In genomic region chr1:109760581-109761226, GRCh38 we compare ENCODE assay signal across 22 cellular contexts. TPM values are rescaled to one million over a fixed set of nuclear protein-coding genes. Genes with fewer than 3 reads are reported as not detected.
DNase-seq lines count a peak whose midpoint lies in the region; ATAC-seq, FAIRE-seq and TF ChIP-seq lines count a peak whose summit lies in the region.
"Had no signal": no experiment of that assay in that cellular context is flagged by ENCODE, and none has a peak within 500 bp of the region (broad histone marks: within the 10 kb centered on the region; RNA-seq: fewer than 3 reads in every experiment).

No MANE protein-coding gene starts in this region.

- peaks cover 4 to 7% of the 10 kb centered on the region in 2 donors for H3K27me3 Mint-ChIP-seq in effector memory CD8-positive, alpha-beta T cell
- H3K27me3 Mint-ChIP-seq in osteocyte (ENCODE audit: unreplicated experiment): peaks cover 3% of the 10 kb centered on the region

- H3K36me3 Mint-ChIP-seq in effector memory CD8-positive, alpha-beta T cell (ENCODE audit: insufficient read depth): peaks cover 2% of the 10 kb centered on the region
- H3K36me3 Mint-ChIP-seq in osteocyte (ENCODE audit: unreplicated experiment): no peaks in the 10 kb centered on the region

- H3K27me3 ChIP-seq in uterus: no peaks in the 10 kb centered on the region
- H3K27me3 ChIP-seq: ascending aorta, MG63, right lobe of liver had no signal

- no peaks in the 10 kb centered on the region for H3K9me3 Mint-ChIP-seq in effector memory CD8-positive, alpha-beta T cell
- no peaks in the 10 kb centered on the region for H3K9me3 Mint-ChIP-seq in osteocyte (ENCODE audit: unreplicated experiment)

- H3K4me3 Mint-ChIP-seq in effector memory CD8-positive, alpha-beta T cell: no peak overlapping the region
- no peak overlapping the region for H3K4me3 Mint-ChIP-seq in osteocyte (ENCODE audit: unreplicated experiment)

- no peak for FAIRE-seq in HTR-8/SVneo (lab: Jason Lieb, UNC)
- FAIRE-seq: endothelial cell of umbilical vein, RCC 7860, TTC549 had no signal

- DNase-seq in left cardiac atrium: peak; percentile 10
- no peak for DNase-seq in left ventricle myocardium superior
- no peak for DNase-seq in effector memory CD8-positive, alpha-beta T cell
- peak; percentile 74 for DNase-seq in osteocyte (ENCODE audit: extremely low spot score, unreplicated experiment)
- DNase-seq in uterus: peak; percentile 8 to 10
- no peak for DNase-seq in NCI-H146 treated with DMSO at 0.1 percent for 48 hours (lab: John Stamatoyannopoulos, UW; ENCODE audit: unreplicated experiment)
- DNase-seq in HTR-8/SVneo (ENCODE audit: insufficient read length, low spot score): no peak
- no peak for DNase-seq in EL
- DNase-seq: activated CD4-positive, alpha-beta T cell treated with anti-CD3 and anti-CD28 coated beads, Interleukin-2, amount 50 U/mL, for 1 hour; activated gamma-delta T cell; hippocampal formation; MG63; NCI-H1436 treated with DMSO at 0.1 percent for 48 hours had no signal

- H3K27ac ChIP-seq in uterus: no peak overlapping the region
- H3K27ac ChIP-seq: ascending aorta, right lobe of liver had no signal

- H3K9me3 ChIP-seq in uterus: no peaks in the 10 kb centered on the region
- H3K9me3 ChIP-seq: ascending aorta, MG63, right lobe of liver had no signal

- TF ChIP-seq CTCF in osteocyte (IDR thresholded peaks at IDR 0.05): no peak
- TF ChIP-seq CTCF in uterus (IDR thresholded peaks at IDR 0.05): no peak

- no peaks in the 10 kb centered on the region for H3K4me1 Mint-ChIP-seq in effector memory CD8-positive, alpha-beta T cell (ENCODE audit: low read depth in 2 of 2)
- no peaks in the 10 kb centered on the region for H3K4me1 Mint-ChIP-seq in osteocyte (ENCODE audit: unreplicated experiment)

- no peaks in the 10 kb centered on the region for H3K4me1 ChIP-seq in uterus
- H3K4me1 ChIP-seq: ascending aorta, right lobe of liver had no signal

- no peak overlapping the region for H3K4me3 ChIP-seq in uterus
- H3K4me3 ChIP-seq: ascending aorta, MG63, right lobe of liver had no signal

- no peaks in the 10 kb centered on the region for H3K36me3 ChIP-seq in uterus
- H3K36me3 ChIP-seq: ascending aorta, MG63, right lobe of liver had no signal

- peak overlapping the region; percentile 45 to 64 for H3K27ac Mint-ChIP-seq in effector memory CD8-positive, alpha-beta T cell
- no peak overlapping the region for H3K27ac Mint-ChIP-seq in osteocyte (ENCODE audit: unreplicated experiment)

- ATAC-seq in left cardiac atrium (no peak), left ventricle myocardium superior (no peak)
- ATAC-seq in effector memory CD8-positive, alpha-beta T cell (replicated peaks): no peak
- ATAC-seq: right lobe of liver had no signal

- intact Hi-C loops in left cardiac atrium (cut with DNase I): no loop called here
- intact Hi-C loops in left ventricle myocardium superior (cut with micrococcal nuclease): no loop called here
- intact Hi-C loops in uterus (cut with DNase I; ENCODE audit: low total_unique reads): no loop called here

- TF ChIP-seq POLR2A in uterus (IDR thresholded peaks at IDR 0.05): no peak

RNA-seq across cellular contexts. Expression of gene EPS8L3, which starts 3.0 kb away (rescaled TPM):
- total RNA-seq in left cardiac atrium (not detected), left ventricle myocardium superior (not detected), osteocyte (not detected in 2 replicates), uterus (under 1 TPM in 2 of 4 donors, not detected in 2; 0.26 to 0.29 TPM)
- total RNA-seq: ascending aorta, endothelial cell of umbilical vein, fibroblast of villous mesenchyme, H4, mononuclear cell, subcutaneous adipose tissue had no signal

RNA-seq across cellular contexts. Expression of gene GSTM3, which starts 19.9 kb away (rescaled TPM):
- total RNA-seq in left cardiac atrium (10 to 100 TPM; 46.8 to 68.7 TPM), left ventricle myocardium superior (113 TPM), osteocyte (33.9 and 41.4 TPM in 2 replicates), uterus (100 to 1,000 TPM in 1 of 4 donors, 10 to 100 TPM in 3; 39.1 to 104 (median 61.0) TPM)

RNA-seq across cellular contexts. Expression of gene GSTM5, which starts 48.7 kb away (rescaled TPM):
- total RNA-seq in left cardiac atrium (1 to 10 TPM; 3.0 to 6.9 TPM), left ventricle myocardium superior (2.6 TPM), osteocyte (not detected in 2 replicates), uterus (10 to 100 TPM in 3 of 4 donors, under 1 TPM in 1; 0.51 to 24.8 (median 22.3) TPM)
- total RNA-seq: H4, mononuclear cell had no signal

Comparison
In these comparisons a context has a peak if more than half of its experiments do, and no peak if none do; other contexts are left out.
1. DNase-seq: peak in left cardiac atrium (single experiment), osteocyte (single experiment) and uterus (2 of 2); none in left ventricle myocardium superior (single experiment), effector memory CD8-positive, alpha-beta T cell (0 of 3), NCI-H146 treated with DMSO at 0.1 percent for 48 hours (single experiment), HTR-8/SVneo (single experiment) and EL (single experiment).